Comparison of ENCODE assay signal across 16 cellular contexts in the genomic region with DNA sequence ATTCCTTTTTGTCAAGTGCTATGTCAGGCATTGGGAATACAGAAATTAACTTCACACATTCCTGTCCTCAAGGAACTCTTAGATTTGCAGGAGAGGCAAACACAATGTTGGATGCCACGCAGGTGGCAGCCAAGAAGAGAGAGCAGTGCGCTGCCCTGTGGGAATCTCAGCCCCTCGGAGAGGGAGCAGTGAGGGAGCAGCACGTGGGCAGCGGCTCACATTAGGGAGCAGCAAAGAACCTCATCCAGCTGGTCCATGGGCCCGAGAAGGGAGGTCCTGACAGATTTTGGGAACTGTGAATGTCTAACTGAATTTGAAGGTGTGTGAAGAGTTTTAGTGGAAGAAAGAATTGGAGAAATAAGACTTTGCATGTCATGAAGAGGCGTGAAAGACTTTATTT.
"Had no signal": no experiment of that assay in that cellular context is flagged by ENCODE, and none has a peak within 500 bp of the region (broad histone marks: within the 10 kb centered on the region; RNA-seq: fewer than 3 reads in every experiment).

No MANE protein-coding gene starts in this region.

- H3K27me3 ChIP-seq: adrenal gland, ovary, thyroid gland, vagina had no signal

- H3K4me1 ChIP-seq: vagina had no signal

- H3K4me3 Mint-ChIP-seq: activated CD4-positive, alpha-beta T cell treated with anti-CD3 and anti-CD28 coated beads, Interleukin-2, amount 10 ng/mL, durations not matched to agents 24 days and 14 days; central memory CD8-positive, alpha-beta T cell; natural killer cell treated with Interleukin-12 subunit alpha and Interleukin-12 subunit beta and Interleukin-15 and Interleukin-18, amount 100 ng/mL, for 72 hours; T-helper 17 cell; WTC11 had no signal

- H3K27ac Mint-ChIP-seq: activated CD4-positive, alpha-beta T cell treated with anti-CD3 and anti-CD28 coated beads, Interleukin-2, amount 10 ng/mL, durations not matched to agents 24 days and 14 days; activated T-helper 2 cell treated with anti-CD3 and anti-CD28 coated beads, Interferon-gamma antibody, Interleukin-2, Interleukin-4, amounts not matched to agents 10 μg/mL and 5 μg/mL and 100 μg/mL, durations not matched to agents 14 hours and 24 hours and 36 hours; natural killer cell treated with Interleukin-12 subunit alpha and Interleukin-12 subunit beta and Interleukin-15 and Interleukin-18, amount 100 ng/mL, for 72 hours; T-helper 17 cell; WTC11 had no signal

- H3K4me1 Mint-ChIP-seq: central memory CD8-positive, alpha-beta T cell; T-helper 17 cell had no signal

- H3K27me3 Mint-ChIP-seq: activated CD4-positive, alpha-beta T cell treated with anti-CD3 and anti-CD28 coated beads, Interleukin-2, amount 10 ng/mL, durations not matched to agents 24 days and 14 days; central memory CD8-positive, alpha-beta T cell; natural killer cell treated with Interleukin-12 subunit alpha and Interleukin-12 subunit beta and Interleukin-15 and Interleukin-18, amount 100 ng/mL, for 72 hours; T-helper 17 cell had no signal

- H3K9me3 Mint-ChIP-seq: activated T-helper 2 cell treated with anti-CD3 and anti-CD28 coated beads, Interferon-gamma antibody, Interleukin-2, Interleukin-4, amounts not matched to agents 10 μg/mL and 5 μg/mL and 100 μg/mL, durations not matched to agents 14 hours and 24 hours and 36 hours; central memory CD8-positive, alpha-beta T cell; natural killer cell treated with Interleukin-12 subunit alpha and Interleukin-12 subunit beta and Interleukin-15 and Interleukin-18, amount 100 ng/mL, for 72 hours had no signal

- H3K9me3 ChIP-seq: adrenal gland, ovary, thyroid gland, vagina had no signal

- H3K36me3 Mint-ChIP-seq: natural killer cell treated with Interleukin-12 subunit alpha and Interleukin-12 subunit beta and Interleukin-15 and Interleukin-18, amount 100 ng/mL, for 72 hours; WTC11 had no signal

- ATAC-seq: left colon; natural killer cell treated with Interleukin-12 subunit alpha and Interleukin-12 subunit beta and Interleukin-15 and Interleukin-18, amount 100 ng/mL, for 72 hours; T-helper 17 cell; WTC11 had no signal

- H3K27ac ChIP-seq: thyroid gland, vagina had no signal

- H3K36me3 ChIP-seq: adrenal gland, ovary, thyroid gland, vagina had no signal

- DNase-seq: activated CD4-positive, alpha-beta T cell treated with anti-CD3 and anti-CD28 coated beads, Interleukin-2, amount 10 ng/mL, durations not matched to agents 24 days and 14 days; activated naive CD4-positive, alpha-beta T cell treated with anti-CD3 and anti-CD28 coated beads, Interleukin-2, amount 50 U/mL, for 16 hours; activated T-cell treated with anti-CD3 and anti-CD28 coated beads for 4 hours; dermis blood vessel endothelial cell; left colon; mammary epithelial cell; ovary; small intestine; T-helper 17 cell; thyroid gland had no signal

- H3K4me3 ChIP-seq: adrenal gland, ovary, thyroid gland, vagina had no signal
